Comparison of ENCODE assay signal across 14 cellular contexts in genomic region chr5:14178091-14178490, GRCh38. TPM values are rescaled to one million over a fixed set of nuclear protein-coding genes. Genes with fewer than 3 reads are reported as not detected.
A peak's percentile ranks its signal among the peaks of the same experiment; 100 is the strongest.
DNase-seq lines count a peak whose midpoint lies in the region; TF ChIP-seq lines count a peak whose summit lies in the region.
"Had no signal": no experiment of that assay in that cellular context is flagged by ENCODE, and none has a peak within 500 bp of the region (broad histone marks: within the 10 kb centered on the region; RNA-seq: fewer than 3 reads in every experiment).

No MANE protein-coding gene starts in this region.

- no peak overlapping the region for H2AFZ ChIP-seq in trophoblast cell (ENCODE audit: insufficient read depth, low read length, poor library complexity)

- no peak overlapping the region for H4K91ac ChIP-seq in trophoblast cell (ENCODE audit: low read depth, low read length)

- no peak overlapping the region for H2BK120ac ChIP-seq in trophoblast cell (ENCODE audit: insufficient read depth, low read length, poor library complexity)

- H4K12ac ChIP-seq in trophoblast cell (ENCODE audit: low read depth, low read length) = no peak overlapping the region

- no peak overlapping the region for H2BK12ac ChIP-seq in trophoblast cell (ENCODE audit: low read length)

- in situ Hi-C loops in brain microvascular endothelial cell (cut with HindIII; ENCODE audit: low pct_ligation_motif_present, low sequenced_read_pairs) = no loop called here

- no peak overlapping the region for H2AK5ac ChIP-seq in trophoblast cell (ENCODE audit: low read length)

- H3K4me2 ChIP-seq in trophoblast cell (ENCODE audit: low read length) = no peak overlapping the region

- no peaks in the 10 kb centered on the region for H3K9me3 ChIP-seq in trophoblast cell (ENCODE audit: insufficient read depth, low read depth, low read length)
- H3K9me3 ChIP-seq: Caco-2 had no signal

- no peak overlapping the region for H2BK5ac ChIP-seq in trophoblast cell (ENCODE audit: low read depth, low read length, poor library complexity)

- no peak overlapping the region for H3K9ac ChIP-seq in trophoblast cell (ENCODE audit: low read length)

- peak overlapping the region; percentile 67 for H3K27ac ChIP-seq in brain microvascular endothelial cell
- H3K27ac ChIP-seq in trophoblast cell (ENCODE audit: low read depth, low read length) = no peak overlapping the region
- H3K27ac ChIP-seq: WERI-Rb-1 had no signal

- H3K36me3 ChIP-seq in brain microvascular endothelial cell (replicated peaks) (no peaks in the 10 kb centered on the region), trophoblast cell (ENCODE audit: control insufficient read depth in 1 of 2, insufficient read depth in 2 of 2, low read length in 2 of 2) (peaks cover 0 to 2% of the 10 kb centered on the region in 2 experiments)
- H3K36me3 ChIP-seq: WERI-Rb-1 had no signal

- H3K79me2 ChIP-seq in trophoblast cell (ENCODE audit: control insufficient read depth, insufficient read depth, low read length, poor library complexity) = peaks cover 25% of the 10 kb centered on the region

- peaks cover 31 to 41% of the 10 kb centered on the region in 2 experiments for H3K4me1 ChIP-seq in trophoblast cell (ENCODE audit: control insufficient read depth in 1 of 2, insufficient read depth in 2 of 2, low read length in 2 of 2)

- no peak overlapping the region for H3K18ac ChIP-seq in trophoblast cell (ENCODE audit: low read length)

- H3K27me3 ChIP-seq in brain microvascular endothelial cell (replicated peaks) (no peaks in the 10 kb centered on the region), trophoblast cell (ENCODE audit: insufficient read depth, low read length) (no peaks in the 10 kb centered on the region)

- H4K8ac ChIP-seq in trophoblast cell (ENCODE audit: low read depth, low read length) = no peak overlapping the region

- no peak overlapping the region for H3K14ac ChIP-seq in trophoblast cell (ENCODE audit: low read length)

- H3K23ac ChIP-seq in trophoblast cell (ENCODE audit: low read length) = no peak overlapping the region

- no peak for TF ChIP-seq CTCF in brain microvascular endothelial cell (IDR thresholded peaks at IDR 0.05; ENCODE audit: low read depth, low read length, missing control alignments)

- H3K79me1 ChIP-seq in trophoblast cell (ENCODE audit: low read length) = peaks cover 13% of the 10 kb centered on the region

- DNase-seq in GM04503 (ENCODE audit: low read depth) = peak; percentile 39
- DNase-seq in NCI-H82 (lab: John Stamatoyannopoulos, UW) = peak; percentile 40
- no peak for DNase-seq in brain microvascular endothelial cell
- DNase-seq in trophoblast cell = no peak
- DNase-seq in NCI-H1048 (lab: John Stamatoyannopoulos, UW) = no peak
- no peak for DNase-seq in NCI-H748 treated with DMSO at 0.1 percent for 48 hours (lab: John Stamatoyannopoulos, UW)
- no peak for DNase-seq in NCI-H2081 treated with DMSO at 0.1 percent for 48 hours (lab: John Stamatoyannopoulos, UW)
- DNase-seq in NCI-H1930 (lab: John Stamatoyannopoulos, UW) = no peak
- DNase-seq: activated effector memory CD4-positive, alpha-beta T cell treated with Interleukin-2 at 50 U/mL for 16 hours; Caco-2; immature natural killer cell; Karpas-422; NCI-H1436 treated with DMSO at 0.1 percent for 48 hours; WERI-Rb-1 had no signal

- peak overlapping the region; percentile 7 for H3K4ac ChIP-seq in trophoblast cell (ENCODE audit: low read depth, low read length)

- H3K4me3 ChIP-seq in brain microvascular endothelial cell (ENCODE audit: low read depth, low read length) = no peak overlapping the region
- no peak overlapping the region for H3K4me3 ChIP-seq in trophoblast cell (ENCODE audit: low read depth, low read length)

- WGBS in trophoblast cell (ENCODE audit: extremely low coverage, insufficient coverage, insufficient read length) = no CpG with 5 or more reads among the region's 4 CpGs

RNA-seq across cellular contexts. Expression of gene TRIO, which starts 34.9 kb away (rescaled TPM):
- 47.9 and 49.7 TPM in 2 replicates for polyA plus RNA-seq in trophoblast cell (2013)

Comparison
In these comparisons a context has a peak if more than half of its experiments do, and no peak if none do; other contexts are left out.
1. DNase-seq: peak in GM04503 (single experiment) and NCI-H82 (single experiment); none in brain microvascular endothelial cell (single experiment), trophoblast cell (0 of 2), NCI-H1048 (single experiment), NCI-H748 treated with DMSO at 0.1 percent for 48 hours (single experiment), NCI-H2081 treated with DMSO at 0.1 percent for 48 hours (single experiment) and NCI-H1930 (0 of 2).